In genomic region chr17:59199398-59199797, GRCh38 we compare ENCODE assay signal across 25 cellular contexts.
"Had no signal": no experiment of that assay in that cellular context is flagged by ENCODE, and none has a peak within 500 bp of the region (broad histone marks: within the 10 kb centered on the region; RNA-seq: fewer than 3 reads in every experiment).

No MANE protein-coding gene starts in this region.

- H3K4me1 Mint-ChIP-seq: activated T-helper 17 cell treated with anti-CD3 and anti-CD28 coated beads, Interleukin-2, amount 50 U/mL, for 72 hours; central memory CD8-positive, alpha-beta T cell; WTC11 had no signal

- H3K27ac Mint-ChIP-seq: activated CD4-positive, alpha-beta memory T cell treated with anti-CD3 and anti-CD28 coated beads for 36 hours; activated naive CD8-positive, alpha-beta T cell; activated T-helper 17 cell treated with anti-CD3 and anti-CD28 coated beads, Interleukin-2, amount 50 U/mL, for 72 hours; dendritic cell treated with granulocyte-macrophage colony-stimulating factor and Interleukin-4, amounts not matched to agents 40 ng/mL and 50 ng/mL, for 4 days; effector memory CD8-positive, alpha-beta T cell; WTC11 had no signal

- H3K9me3 Mint-ChIP-seq: activated CD4-positive, alpha-beta memory T cell treated with anti-CD3 and anti-CD28 coated beads for 36 hours; activated T-cell treated with anti-CD3 and anti-CD28 coated beads, Interleukin-2, amount 50 U/mL, for 4 hours; activated T-helper 17 cell treated with anti-CD3 and anti-CD28 coated beads, Interleukin-2, amount 50 U/mL, for 72 hours; central memory CD8-positive, alpha-beta T cell; dendritic cell treated with granulocyte-macrophage colony-stimulating factor and Interleukin-4, amounts not matched to agents 40 ng/mL and 50 ng/mL, for 4 days; effector memory CD8-positive, alpha-beta T cell; WTC11 had no signal

- H3K36me3 Mint-ChIP-seq: activated naive CD8-positive, alpha-beta T cell had no signal

- H3K4me3 Mint-ChIP-seq: activated CD4-positive, alpha-beta memory T cell treated with anti-CD3 and anti-CD28 coated beads for 36 hours; activated naive CD8-positive, alpha-beta T cell; activated T-cell treated with anti-CD3 and anti-CD28 coated beads, Interleukin-2, amount 50 U/mL, for 4 hours; activated T-helper 17 cell treated with anti-CD3 and anti-CD28 coated beads, Interleukin-2, amount 50 U/mL, for 72 hours; central memory CD8-positive, alpha-beta T cell; dendritic cell treated with granulocyte-macrophage colony-stimulating factor and Interleukin-4, amounts not matched to agents 40 ng/mL and 50 ng/mL, for 4 days; effector memory CD8-positive, alpha-beta T cell; WTC11 had no signal

- ATAC-seq: activated T-cell treated with anti-CD3 and anti-CD28 coated beads, Interleukin-2, amount 50 U/mL, for 4 hours; activated T-helper 17 cell treated with anti-CD3 and anti-CD28 coated beads, Interleukin-2, amount 50 U/mL, for 72 hours; effector memory CD8-positive, alpha-beta T cell; gastroesophageal sphincter; heart right ventricle; WTC11 had no signal

- H3K27me3 Mint-ChIP-seq: activated CD4-positive, alpha-beta memory T cell treated with anti-CD3 and anti-CD28 coated beads for 36 hours; activated naive CD8-positive, alpha-beta T cell; activated T-helper 17 cell treated with anti-CD3 and anti-CD28 coated beads, Interleukin-2, amount 50 U/mL, for 72 hours; central memory CD8-positive, alpha-beta T cell; dendritic cell treated with granulocyte-macrophage colony-stimulating factor and Interleukin-4, amounts not matched to agents 40 ng/mL and 50 ng/mL, for 4 days; effector memory CD8-positive, alpha-beta T cell had no signal

- DNase-seq: activated CD4-positive, alpha-beta memory T cell treated with anti-CD3 and anti-CD28 coated beads for 36 hours; activated CD4-positive, alpha-beta T cell treated with anti-CD3 and anti-CD28 coated beads for 1 hour; activated CD4-positive, alpha-beta T cell treated with anti-CD3 and anti-CD28 coated beads for 4 hours; activated CD8-positive, alpha-beta memory T cell treated with anti-CD3 and anti-CD28 coated beads for 24 hours; activated effector memory CD4-positive, alpha-beta T cell treated with Interleukin-2 at 50 U/mL for 16 hours; activated gamma-delta T cell treated with Interleukin-2 at 50 U/mL for 16 hours; activated naive CD4-positive, alpha-beta T cell treated with anti-CD3 and anti-CD28 coated beads, Interleukin-2, amount 50 U/mL, for 16 hours; activated naive CD4-positive, alpha-beta T cell treated with Interleukin-2 at 50 U/mL for 16 hours; activated T-cell treated with anti-CD3 and anti-CD28 coated beads, Interleukin-2, amount 50 U/mL, for 4 hours; amniotic stem cell; anterior cingulate cortex; brain microvascular endothelial cell; dorsolateral prefrontal cortex; effector memory CD8-positive, alpha-beta T cell; erythroblast; esophagus squamous epithelium; foreskin melanocyte; heart right ventricle; T-helper 2 cell had no signal
